In genomic region chr2:159890945-159891588, GRCh38 we compare ENCODE assay signal across 14 cellular contexts. TPM values are rescaled to one million over a fixed set of nuclear protein-coding genes. Genes with fewer than 3 reads are reported as not detected.
A peak's percentile ranks its signal among the peaks of the same experiment; 100 is the strongest.
DNase-seq lines count a peak whose midpoint lies in the region; ATAC-seq and TF ChIP-seq lines count a peak whose summit lies in the region.
"Had no signal": no experiment of that assay in that cellular context is flagged by ENCODE, and none has a peak within 500 bp of the region (broad histone marks: within the 10 kb centered on the region; RNA-seq: fewer than 3 reads in every experiment).

No MANE protein-coding gene starts in this region.

- peak overlapping the region; percentile 72 for H3K27ac ChIP-seq in neutrophil
- H3K27ac ChIP-seq: lower lobe of right lung, right atrium auricular region had no signal

- ATAC-seq in activated CD4-positive, alpha-beta T cell treated with anti-CD3 and anti-CD28 coated beads for 36 hours = peak; percentile 50
- ATAC-seq in GM21825 (IDR thresholded peaks at IDR 0.05; ENCODE audit: unreplicated experiment) (peak; percentile 42), HG03520 (IDR thresholded peaks at IDR 0.05; ENCODE audit: unreplicated experiment) (peak; percentile 30), omental fat pad (ENCODE audit: low FRiP score) (no peak)
- ATAC-seq: lower lobe of right lung, Right ventricle myocardium inferior had no signal

- DNase-seq in activated CD4-positive, alpha-beta T cell treated with anti-CD3 and anti-CD28 coated beads for 36 hours = peak; percentile 52
- no peak for DNase-seq in activated CD4-positive, alpha-beta T cell treated with anti-CD3 and anti-CD28 coated beads, Interleukin-2, amount 50 U/mL, for 1 hour
- DNase-seq in DMS 273 treated with DMSO at 0.1 percent for 48 hours (lab: John Stamatoyannopoulos, UW) (no peak), omental fat pad (ENCODE audit: low spot score) (no peak), putamen (ENCODE audit: low spot score) (no peak)
- DNase-seq: activated CD4-positive, alpha-beta T cell treated with anti-CD3 and anti-CD28 coated beads, Interleukin-2, amount 50 U/mL, for 4 hours; lower lobe of right lung; NCI-H2029 treated with DMSO at 0.1 percent for 48 hours had no signal

- peaks cover 61% of the 10 kb centered on the region for H3K4me1 Mint-ChIP-seq in activated CD4-positive, alpha-beta T cell treated with anti-CD3 and anti-CD28 coated beads for 36 hours

- CTCF ChIA-PET in activated CD4-positive, alpha-beta T cell treated with anti-CD3 and anti-CD28 coated beads for 36 hours (lab: Charles Lee) = interaction anchor here (1.5 to 1.9 kb wide), 5 partner anchors 10 to 31 kb away, joined by 4 to 10 read pairs (median 4); no protein-coding TSS in a partner anchor

- POLR2A ChIA-PET in activated CD4-positive, alpha-beta T cell treated with anti-CD3 and anti-CD28 coated beads for 36 hours (lab: Charles Lee) = interaction anchor here (0.6 to 1.4 kb wide), 3 partner anchors 12 to 175 kb away, joined by 3 to 9 read pairs (median 3); no protein-coding TSS in a partner anchor

- H3K27me3 Mint-ChIP-seq in activated CD4-positive, alpha-beta T cell treated with anti-CD3 and anti-CD28 coated beads for 36 hours = no peaks in the 10 kb centered on the region

- H3K36me3 Mint-ChIP-seq in activated CD4-positive, alpha-beta T cell treated with anti-CD3 and anti-CD28 coated beads for 36 hours (ENCODE audit: low read depth) = peaks cover 61% of the 10 kb centered on the region

- TF ChIP-seq CTCF in neutrophil (IDR thresholded peaks at IDR 0.05) = no peak
- no peak for TF ChIP-seq CTCF in omental fat pad (IDR thresholded peaks at IDR 0.05)

- H3K4me1 ChIP-seq in neutrophil (ENCODE audit: control insufficient read depth in 1 of 2, insufficient read depth in 1 of 2, low read depth in 1 of 2, low read length in 1 of 2) = peaks cover 41 to 48% of the 10 kb centered on the region in 2 experiments
- H3K4me1 ChIP-seq: breast epithelium, lower lobe of right lung, right atrium auricular region had no signal

- no peaks in the 10 kb centered on the region for H3K9me3 ChIP-seq in neutrophil
- H3K9me3 ChIP-seq: breast epithelium, lower lobe of right lung, right atrium auricular region had no signal

- H3K9me3 Mint-ChIP-seq in activated CD4-positive, alpha-beta T cell treated with anti-CD3 and anti-CD28 coated beads for 36 hours (ENCODE audit: low read depth) = no peaks in the 10 kb centered on the region

- peaks cover 16% of the 10 kb centered on the region for H3K36me3 ChIP-seq in neutrophil
- H3K36me3 ChIP-seq: breast epithelium, right atrium auricular region had no signal

- intact Hi-C loops in activated CD4-positive, alpha-beta T cell treated with anti-CD3 and anti-CD28 coated beads for 36 hours (cut with DNase I, micrococcal nuclease) = no loop called here

- H3K4me3 Mint-ChIP-seq in activated CD4-positive, alpha-beta T cell treated with anti-CD3 and anti-CD28 coated beads for 36 hours = no peak overlapping the region

- H3K27ac Mint-ChIP-seq in activated CD4-positive, alpha-beta T cell treated with anti-CD3 and anti-CD28 coated beads for 36 hours = peak overlapping the region; percentile 85

- no peak overlapping the region for H3K4me3 ChIP-seq in neutrophil (ENCODE audit: low read depth in 1 of 2, low read length in 1 of 2)
- H3K4me3 ChIP-seq: breast epithelium, lower lobe of right lung, right atrium auricular region had no signal

- no peaks in the 10 kb centered on the region for H3K27me3 ChIP-seq in neutrophil
- H3K27me3 ChIP-seq: breast epithelium, right atrium auricular region had no signal

RNA-seq across cellular contexts. Expression of gene LY75, which starts 13.5 kb away (rescaled TPM):
- 10 to 100 TPM; 49.7 to 65.5 TPM for total RNA-seq in activated CD4-positive, alpha-beta T cell treated with anti-CD3 and anti-CD28 coated beads for 36 hours
- total RNA-seq in omental fat pad = 1 to 10 TPM; 1.6 to 9.4 (median 4.0) TPM

Comparison
In these comparisons a context has a peak if more than half of its experiments do, and no peak if none do; other contexts are left out.
1. RNA of gene LY75, which starts 13.5 kb away (total RNA-seq): 49.7 to 65.5 TPM in activated CD4-positive, alpha-beta T cell treated with anti-CD3 and anti-CD28 coated beads for 36 hours; 1.6 to 9.4 TPM in omental fat pad; every median in the first group is over 4 times any median in the second.